ENCODE assay signal across 9 cellular contexts in genomic region chr17:74860229-74860998, GRCh38. TPM values are rescaled to one million over a fixed set of nuclear protein-coding genes. Genes with fewer than 3 reads are reported as not detected.
A peak's percentile ranks its signal among the peaks of the same experiment; 100 is the strongest.
DNase-seq lines count a peak whose midpoint lies in the region; ATAC-seq and TF ChIP-seq lines count a peak whose summit lies in the region.
"Had no signal": no experiment of that assay in that cellular context is flagged by ENCODE, and none has a peak within 500 bp of the region (broad histone marks: within the 10 kb centered on the region; RNA-seq: fewer than 3 reads in every experiment).

No MANE protein-coding gene starts in this region.

- in situ Hi-C loops in GM13977 (cut with MboI; ENCODE audit: low pct_unique_long_range_greater_than_20kb, low sequenced_read_pairs, unreplicated experiment), result loop anchor here (10.0 kb wide), 1 partner anchor 116 kb away; the partner anchor contains the start of gene NHERF1

- ATAC-seq in left lobe of liver (no peak), HG03354 (IDR thresholded peaks at IDR 0.05; ENCODE audit: poor library complexity, severe bottlenecking, unreplicated experiment) (no peak)
- ATAC-seq: mucosa of descending colon had no signal

- peak; percentile 62 for DNase-seq in GM13977 (ENCODE audit: low spot score)
- peak; percentile 47 for DNase-seq in NCI-H2171 (lab: John Stamatoyannopoulos, UW)
- DNase-seq in effector CD8-positive, alpha-beta T cell (lab: John Stamatoyannopoulos, UW), result peak; percentile 13
- no peak for DNase-seq in HCEC 1CT
- DNase-seq in left lobe of liver (ENCODE audit: low spot score), result no peak
- DNase-seq: mucosa of descending colon, NCI-H2227 treated with DMSO at 0.1 percent for 48 hours had no signal

- no peak for TF ChIP-seq CTCF in GM13977 (IDR thresholded peaks at IDR 0.05; ENCODE audit: extremely low read depth, insufficient read depth, missing control alignments)

- H3K36me3 ChIP-seq in rectal smooth muscle tissue (ENCODE audit: control insufficient read depth, insufficient read depth, low read length), result no peaks in the 10 kb centered on the region

- no peak overlapping the region for H3K27ac ChIP-seq in rectal smooth muscle tissue (ENCODE audit: low read depth, low read length)

- peak overlapping the region; percentile 30 for H3K4me3 ChIP-seq in rectal smooth muscle tissue (ENCODE audit: low read length)
- H3K4me3 ChIP-seq: mucosa of descending colon had no signal

- peaks cover 27% of the 10 kb centered on the region for H3K27me3 ChIP-seq in rectal smooth muscle tissue (ENCODE audit: control insufficient read depth, insufficient read depth, low read length)

- no peaks in the 10 kb centered on the region for H3K4me1 ChIP-seq in rectal smooth muscle tissue (ENCODE audit: control insufficient read depth, insufficient read depth, low read length)

- no peak overlapping the region for H3K9ac ChIP-seq in rectal smooth muscle tissue (ENCODE audit: low read length)

RNA-seq across cellular contexts. Expression of gene GRIN2C, which starts 0.7 kb away (rescaled TPM):
- total RNA-seq in left lobe of liver, result not detected

RNA-seq across cellular contexts. Expression of gene FDXR, which starts 12.4 kb away (rescaled TPM):
- 10.0 TPM for total RNA-seq in left lobe of liver

RNA-seq across cellular contexts. Expression of gene FADS6, which starts 33.0 kb away (rescaled TPM):
- 1.8 TPM for total RNA-seq in left lobe of liver

Comparison
In these comparisons a context has a peak if more than half of its experiments do, and no peak if none do; other contexts are left out.
1. DNase-seq: peak in GM13977 (single experiment), NCI-H2171 (single experiment) and effector CD8-positive, alpha-beta T cell (single experiment); none in HCEC 1CT (single experiment) and left lobe of liver (single experiment).